8 cellular contexts compared by ENCODE assay signal in genomic region chr17:47941998-47942490, GRCh38. TPM values are rescaled to one million over a fixed set of nuclear protein-coding genes. Genes with fewer than 3 reads are reported as not detected.
DNase-seq lines count a peak whose midpoint lies in the region; ATAC-seq and TF ChIP-seq lines count a peak whose summit lies in the region.

No MANE protein-coding gene starts in this region.

- H3K9ac ChIP-seq in mesendoderm (ENCODE audit: low read length), result peak overlapping the region; percentile 55

- H2BK120ac ChIP-seq in mesendoderm (ENCODE audit: low read depth, low read length), result no peak overlapping the region

- H2BK15ac ChIP-seq in mesendoderm (replicated peaks; ENCODE audit: low read depth), result no peak overlapping the region

- no peak overlapping the region for H3K4ac ChIP-seq in mesendoderm (ENCODE audit: low read depth, low read length)

- H3K36me3 ChIP-seq in left ventricle myocardium inferior, result peaks cover 31% of the 10 kb centered on the region
- H3K36me3 ChIP-seq in mesendoderm (ENCODE audit: control insufficient read depth, insufficient read depth, low read length), result no peaks in the 10 kb centered on the region
- no peaks in the 10 kb centered on the region for H3K36me3 ChIP-seq in urinary bladder (ENCODE audit: insufficient read depth)

- H2AK5ac ChIP-seq in mesendoderm (ENCODE audit: low read length), result no peak overlapping the region

- no peaks in the 10 kb centered on the region for H3K79me1 ChIP-seq in mesendoderm (ENCODE audit: low read length)

- TF ChIP-seq CTCF in left ventricle myocardium inferior (IDR thresholded peaks at IDR 0.05; ENCODE audit: borderline replicate concordance) (no peak), brain (conservative IDR thresholded peaks at IDR 0.05) (no peak)

- H2BK5ac ChIP-seq in mesendoderm (ENCODE audit: low read length), result no peak overlapping the region

- H3K56ac ChIP-seq in mesendoderm (ENCODE audit: low read length), result peak overlapping the region; percentile 83

- peaks cover 36% of the 10 kb centered on the region for H3K4me1 Mint-ChIP-seq in brain

- H3K23ac ChIP-seq in mesendoderm (ENCODE audit: low read length), result no peak overlapping the region

- H3K27me3 Mint-ChIP-seq in brain, result peaks cover 3% of the 10 kb centered on the region

- H3K9me3 ChIP-seq in left ventricle myocardium inferior (replicated peaks), result no peaks in the 10 kb centered on the region

- H3K9me3 Mint-ChIP-seq in brain, result no peaks in the 10 kb centered on the region

- no peaks in the 10 kb centered on the region for H3K79me2 ChIP-seq in mesendoderm (ENCODE audit: control insufficient read depth, insufficient read depth, low read length)

- peak overlapping the region; percentile 78 to 91 (median 89) for H3K4me3 Mint-ChIP-seq in brain

- H3K4me3 ChIP-seq in left ventricle myocardium inferior, result peak overlapping the region; percentile 85
- H3K4me3 ChIP-seq in mesendoderm (ENCODE audit: low read length), result peak overlapping the region; percentile 40
- H3K4me3 ChIP-seq in urinary bladder (ENCODE audit: low read depth, low read length), result peak overlapping the region; percentile 63

- H3K27ac ChIP-seq in left ventricle myocardium inferior (replicated peaks), result peak overlapping the region; percentile 83
- no peak overlapping the region for H3K27ac ChIP-seq in mesendoderm (ENCODE audit: low read depth, low read length)
- H3K27ac ChIP-seq in urinary bladder (ENCODE audit: low read depth), result no peak overlapping the region

- H3K4me1 ChIP-seq in left ventricle myocardium inferior (peaks cover 56% of the 10 kb centered on the region), mesendoderm (ENCODE audit: control insufficient read depth, low read depth, low read length) (no peaks in the 10 kb centered on the region), urinary bladder (ENCODE audit: insufficient read depth) (no peaks in the 10 kb centered on the region)

- H3K27ac Mint-ChIP-seq in brain, result peak overlapping the region in 4 of 5 experiments; percentile 62 to 87 (median 74)

- no CpG with 5 or more reads among the region's 9 CpGs for WGBS in mesendoderm (ENCODE audit: extremely low coverage, insufficient coverage, low lambda C conversion rate)
- 13% methylated on average over 9 of the region's 9 CpGs for WGBS in urinary bladder

- no peak overlapping the region for H4K8ac ChIP-seq in mesendoderm (ENCODE audit: low read depth, low read length)

- no peak overlapping the region for H3K18ac ChIP-seq in mesendoderm (ENCODE audit: low read length)

- DNase-seq in left ventricle myocardium inferior (no peak), left ventricle myocardium superior (no peak), mesendoderm (no peak), SKM-1 (lab: John Stamatoyannopoulos, UW; ENCODE audit: unreplicated experiment) (no peak), C1 segment of cervical spinal cord (lab: John Stamatoyannopoulos, UW) (no peak)

- ATAC-seq in left ventricle myocardium superior (no peak), GM19397 (IDR thresholded peaks at IDR 0.05; ENCODE audit: unreplicated experiment) (no peak)

- no peaks in the 10 kb centered on the region for H3K36me3 Mint-ChIP-seq in brain

- intact Hi-C loops in left ventricle myocardium inferior (cut with micrococcal nuclease), result no loop called here
- intact Hi-C loops in left ventricle myocardium superior (cut with micrococcal nuclease), result no loop called here

- no peaks in the 10 kb centered on the region for H3K27me3 ChIP-seq in left ventricle myocardium inferior (ENCODE audit: low read depth)
- H3K27me3 ChIP-seq in mesendoderm (ENCODE audit: insufficient read depth, low read length, poor library complexity), result no peaks in the 10 kb centered on the region

- H3K4me2 ChIP-seq in mesendoderm (ENCODE audit: low read length), result peak overlapping the region; percentile 4

- no peak overlapping the region for H4K5ac ChIP-seq in mesendoderm (ENCODE audit: low read length)

RNA-seq across cellular contexts. Expression of gene PNPO, which starts 0.7 kb away (rescaled TPM):
- total RNA-seq in left ventricle myocardium inferior (25.3 TPM), left ventricle myocardium superior (31.3 TPM), urinary bladder (6.6 TPM)
- polyA plus RNA-seq in brain (ENCODE audit: insufficient read depth, low read depth, low replicate concordance) (24.4 TPM), urinary bladder (8.2 TPM)
- 2.6 TPM for polyA plus RNA-seq in mesendoderm (2013, experiment 1 of 2)
- 2.9 TPM for polyA plus RNA-seq in mesendoderm (2013, experiment 2 of 2)

RNA-seq across cellular contexts. Expression of gene PRR15L, which starts 15.6 kb away (rescaled TPM):
- total RNA-seq in left ventricle myocardium inferior (0.14 TPM), left ventricle myocardium superior (not detected), urinary bladder (3.4 TPM)
- polyA plus RNA-seq in brain (ENCODE audit: insufficient read depth, low read depth, low replicate concordance) (30.5 TPM), urinary bladder (1.2 TPM)
- 0.03 TPM for polyA plus RNA-seq in mesendoderm (2013, experiment 1 of 2)
- polyA plus RNA-seq in mesendoderm (2013, experiment 2 of 2), result 0.03 TPM

RNA-seq across cellular contexts. Expression of gene CDK5RAP3, which starts 28.9 kb away (rescaled TPM):
- total RNA-seq in left ventricle myocardium inferior (50.1 TPM), left ventricle myocardium superior (50.8 TPM), urinary bladder (77.4 TPM)
- polyA plus RNA-seq in brain (ENCODE audit: insufficient read depth, low read depth, low replicate concordance) (106 TPM), urinary bladder (117 TPM)
- polyA plus RNA-seq in mesendoderm (2013, experiment 1 of 2), result 56.8 TPM
- 57.6 TPM for polyA plus RNA-seq in mesendoderm (2013, experiment 2 of 2)

RNA-seq across cellular contexts. Expression of gene SP2, which starts 46.0 kb away (rescaled TPM):
- total RNA-seq in left ventricle myocardium inferior, result 13.9 TPM
- total RNA-seq in left ventricle myocardium superior, result 14.1 TPM
- 31.6 TPM for polyA plus RNA-seq in brain (ENCODE audit: insufficient read depth, low read depth, low replicate concordance)
- polyA plus RNA-seq in mesendoderm (2013, experiment 1 of 2), result 32.7 TPM
- polyA plus RNA-seq in mesendoderm (2013, experiment 2 of 2), result 32.4 TPM
- total RNA-seq in urinary bladder, result 1.9 TPM
- polyA plus RNA-seq in urinary bladder, result 16.0 TPM
